Comparison of ENCODE assay signal across 22 cellular contexts in the genomic region with DNA sequence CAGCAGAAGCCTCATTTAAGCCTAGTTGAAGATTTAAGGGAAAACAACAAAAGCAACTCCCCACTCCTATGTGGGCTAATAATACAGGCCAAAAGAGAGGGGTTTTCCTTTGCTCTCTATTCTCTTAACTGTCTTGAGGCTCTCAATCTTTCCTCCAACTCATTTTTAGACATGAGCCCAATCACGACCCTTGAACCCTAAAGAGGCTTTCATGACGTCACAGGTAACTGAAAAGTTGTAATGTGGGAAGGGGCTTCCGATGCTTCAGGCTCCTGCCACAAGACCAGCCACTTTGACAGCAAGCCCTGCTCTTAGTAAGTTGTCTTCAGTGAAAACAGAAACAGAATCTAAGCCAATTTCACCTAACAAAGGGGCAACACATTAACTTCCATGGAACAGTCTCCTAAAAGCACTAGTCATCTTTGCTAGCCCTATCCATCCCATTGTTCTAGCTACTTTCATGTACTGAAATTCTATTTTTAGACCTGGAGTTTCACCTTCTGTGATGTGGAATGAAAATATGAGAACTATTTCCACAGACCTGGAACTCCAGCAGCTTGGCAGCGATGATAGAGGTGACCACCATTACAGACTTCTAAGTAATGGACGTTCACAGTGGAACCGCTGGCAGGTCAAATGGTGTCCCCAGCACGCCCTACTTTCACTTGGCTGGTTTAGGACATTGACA. TPM values are rescaled to one million over a fixed set of nuclear protein-coding genes. Genes with fewer than 3 reads are reported as not detected.
DNase-seq lines count a peak whose midpoint lies in the region; ATAC-seq and TF ChIP-seq lines count a peak whose summit lies in the region.
"Had no signal": no experiment of that assay in that cellular context is flagged by ENCODE, and none has a peak within 500 bp of the region (broad histone marks: within the 10 kb centered on the region; RNA-seq: fewer than 3 reads in every experiment).

No MANE protein-coding gene starts in this region.

- TF ChIP-seq EP300 in sigmoid colon (IDR thresholded peaks at IDR 0.05) = no peak

- H4K20me1 ChIP-seq in smooth muscle cell (ENCODE audit: low read depth) = no peaks in the 10 kb centered on the region

- no peaks in the 10 kb centered on the region for H3F3A ChIP-seq in smooth muscle cell (ENCODE audit: low read depth)

- no peak for TF ChIP-seq POLR2A in sigmoid colon (IDR thresholded peaks at IDR 0.05)

- no peak overlapping the region for H3K4me3 Mint-ChIP-seq in activated CD8-positive, alpha-beta memory T cell treated with anti-CD3 and anti-CD28 coated beads, Interleukin-2, amount 10 ng/mL, durations not matched to agents 7 days and 5 days
- H3K4me3 Mint-ChIP-seq: CD8-positive, alpha-beta T cell had no signal

- TF ChIP-seq CTCF in astrocyte of the cerebellum (IDR thresholded peaks at IDR 0.05; ENCODE audit: low read depth, low read length, missing control alignments) = no peak
- TF ChIP-seq CTCF in fibroblast of the aortic adventitia (IDR thresholded peaks at IDR 0.05; ENCODE audit: insufficient read depth, low read length) = no peak
- no peak for TF ChIP-seq CTCF in smooth muscle cell (IDR thresholded peaks at IDR 0.05; ENCODE audit: borderline replicate concordance, insufficient read depth, poor library complexity, severe bottlenecking)
- no peak for TF ChIP-seq CTCF in sigmoid colon (IDR thresholded peaks at IDR 0.05)

- 84% methylated on average over 7 of the region's 7 CpGs for WGBS in smooth muscle cell (ENCODE audit: low lambda C conversion rate)
- 94 to 96% methylated on average over 7 of the region's 7 CpGs for WGBS in sigmoid colon, 2 donors

- no peak overlapping the region for H2AFZ ChIP-seq in smooth muscle cell (ENCODE audit: low read depth)

- no peak overlapping the region for H3K4me2 ChIP-seq in smooth muscle cell

- CTCF ChIA-PET in activated CD8-positive, alpha-beta memory T cell treated with anti-CD3 and anti-CD28 coated beads, Interleukin-2, amount 10 ng/mL, durations not matched to agents 7 days and 5 days (lab: Charles Lee) = interaction anchor here (1.0 to 1.7 kb wide), 2 partner anchors 8 to 10 kb away, joined by 3 to 5 read pairs; no protein-coding TSS in a partner anchor

- in situ Hi-C loops in astrocyte of the cerebellum (cut with HindIII; ENCODE audit: low sequenced_read_pairs) = no loop called here

- no peaks in the 10 kb centered on the region for H3K9me3 Mint-ChIP-seq in activated CD8-positive, alpha-beta memory T cell treated with anti-CD3 and anti-CD28 coated beads, Interleukin-2, amount 10 ng/mL, durations not matched to agents 7 days and 5 days (ENCODE audit: low read depth)
- H3K9me3 Mint-ChIP-seq: CD8-positive, alpha-beta T cell had no signal

- no peak overlapping the region for H3K4me3 ChIP-seq in astrocyte of the cerebellum (ENCODE audit: low read depth, low read length)
- H3K4me3 ChIP-seq in fibroblast of the aortic adventitia (ENCODE audit: low read depth, low read length) = no peak overlapping the region
- no peak overlapping the region for H3K4me3 ChIP-seq in smooth muscle cell
- no peak overlapping the region for H3K4me3 ChIP-seq in sigmoid colon
- H3K4me3 ChIP-seq: SJCRH30 had no signal

- peaks cover 8% of the 10 kb centered on the region for H3K27me3 Mint-ChIP-seq in activated CD8-positive, alpha-beta memory T cell treated with anti-CD3 and anti-CD28 coated beads, Interleukin-2, amount 10 ng/mL, durations not matched to agents 7 days and 5 days

- no peaks in the 10 kb centered on the region for H3K9me3 ChIP-seq in smooth muscle cell (replicated peaks; ENCODE audit: low read depth)
- H3K9me3 ChIP-seq in sigmoid colon = no peaks in the 10 kb centered on the region
- H3K9me3 ChIP-seq: SJCRH30 had no signal

- no peaks in the 10 kb centered on the region for H3K4me1 ChIP-seq in smooth muscle cell (ENCODE audit: low read depth)
- peaks cover 0 to 30% (median 20%) of the 10 kb centered on the region in 4 donors for H3K4me1 ChIP-seq in sigmoid colon
- H3K4me1 ChIP-seq: SJCRH30 had no signal

- peak overlapping the region; percentile 42 for H3K27ac ChIP-seq in smooth muscle cell (ENCODE audit: low read depth)
- H3K27ac ChIP-seq in sigmoid colon = no peak overlapping the region
- H3K27ac ChIP-seq: SJCRH30 had no signal

- H3K36me3 Mint-ChIP-seq in activated CD8-positive, alpha-beta memory T cell treated with anti-CD3 and anti-CD28 coated beads, Interleukin-2, amount 10 ng/mL, durations not matched to agents 7 days and 5 days = no peaks in the 10 kb centered on the region
- H3K36me3 Mint-ChIP-seq: CD8-positive, alpha-beta T cell had no signal

- no peaks in the 10 kb centered on the region for H3K79me2 ChIP-seq in smooth muscle cell (ENCODE audit: low read depth)

- H3K9ac ChIP-seq in smooth muscle cell (ENCODE audit: low read depth) = no peak overlapping the region

- H3K4me1 Mint-ChIP-seq in activated CD8-positive, alpha-beta memory T cell treated with anti-CD3 and anti-CD28 coated beads, Interleukin-2, amount 10 ng/mL, durations not matched to agents 7 days and 5 days = no peaks in the 10 kb centered on the region

- peak; percentile 22 for DNase-seq in activated CD8-positive, alpha-beta memory T cell treated with anti-CD3 and anti-CD28 coated beads, Interleukin-2, amount 10 ng/mL, durations not matched to agents 7 days and 5 days
- no peak for DNase-seq in activated CD8-positive, alpha-beta memory T cell treated with anti-CD3 and anti-CD28 coated beads for 24 hours
- DNase-seq in astrocyte of the cerebellum (ENCODE audit: low read depth) (peak; percentile 68), fibroblast of the aortic adventitia (ENCODE audit: low read depth) (peak; percentile 62), smooth muscle cell (lab: John Stamatoyannopoulos, UW; ENCODE audit: unreplicated experiment) (no peak), sigmoid colon (no peak), NCI-H510A treated with DMSO at 0.1 percent for 48 hours (lab: John Stamatoyannopoulos, UW) (no peak), GOT3 (lab: John Stamatoyannopoulos, UW) (no peak)
- DNase-seq: 8988T; AML-193; C1 segment of cervical spinal cord; CD8-positive, alpha-beta T cell; H7; NCI-H1092; NCI-H1436; NCI-H187 treated with DMSO at 0.1 percent for 48 hours; NCI-H2107; NCI-H510A; NCI-H774; NK-92 treated with Interleukin-12 subunit alpha and Interleukin-12 subunit beta, amount 100 ng/mL, for 24 hours; SJCRH30 had no signal

- H3K27me3 ChIP-seq in smooth muscle cell (ENCODE audit: low read depth) (no peaks in the 10 kb centered on the region), sigmoid colon (no peaks in the 10 kb centered on the region)
- H3K27me3 ChIP-seq: SJCRH30 had no signal

- intact Hi-C loops in sigmoid colon (cut with DNase I) = no loop called here

- H3K27ac Mint-ChIP-seq in activated CD8-positive, alpha-beta memory T cell treated with anti-CD3 and anti-CD28 coated beads, Interleukin-2, amount 10 ng/mL, durations not matched to agents 7 days and 5 days = no peak overlapping the region
- H3K27ac Mint-ChIP-seq: CD8-positive, alpha-beta T cell had no signal

- H3K36me3 ChIP-seq in smooth muscle cell (ENCODE audit: low read depth) (no peaks in the 10 kb centered on the region), sigmoid colon (peaks cover 0 to 17% (median 3%) of the 10 kb centered on the region in 4 donors)
- H3K36me3 ChIP-seq: SJCRH30 had no signal

- no peak for ATAC-seq in activated CD8-positive, alpha-beta memory T cell treated with anti-CD3 and anti-CD28 coated beads, Interleukin-2, amount 10 ng/mL, durations not matched to agents 7 days and 5 days
- ATAC-seq: CD8-positive, alpha-beta T cell; Panc1 had no signal

RNA-seq across cellular contexts. Expression of gene GPR161, which starts 36.3 kb away (rescaled TPM):
- under 1 TPM; 0.37 to 0.44 TPM for total RNA-seq in activated CD8-positive, alpha-beta memory T cell treated with anti-CD3 and anti-CD28 coated beads, Interleukin-2, amount 10 ng/mL, durations not matched to agents 7 days and 5 days
- 7.0 and 12.3 TPM in 2 replicates for total RNA-seq in fibroblast of the aortic adventitia (ENCODE audit: low replicate concordance)
- total RNA-seq in smooth muscle cell = 9.7 and 9.9 TPM in 2 replicates
- 23.3 and 25.4 TPM in 2 replicates for polyA plus RNA-seq in smooth muscle cell
- 10 to 100 TPM in 3 of 4 donors, 1 to 10 TPM in 1; 8.9 to 23.0 (median 14.1) TPM for total RNA-seq in sigmoid colon
- polyA plus RNA-seq in sigmoid colon = 1 to 10 TPM in 1 of 3 donors, under 1 TPM in 2; 0.60 to 2.7 (median 0.92) TPM
- total RNA-seq: CD8-positive, alpha-beta T cell had no signal

Comparison
In these comparisons a context has a peak if more than half of its experiments do, and no peak if none do; other contexts are left out.
1. DNase-seq: peak in activated CD8-positive, alpha-beta memory T cell treated with anti-CD3 and anti-CD28 coated beads, Interleukin-2, amount 10 ng/mL, durations not matched to agents 7 days and 5 days (single experiment), astrocyte of the cerebellum (single experiment) and fibroblast of the aortic adventitia (single experiment); none in activated CD8-positive, alpha-beta memory T cell treated with anti-CD3 and anti-CD28 coated beads for 24 hours (single experiment), smooth muscle cell (single experiment), sigmoid colon (single experiment), NCI-H510A treated with DMSO at 0.1 percent for 48 hours (single experiment) and GOT3 (single experiment).